ENCODE assay signal across 17 cellular contexts in the genomic region with DNA sequence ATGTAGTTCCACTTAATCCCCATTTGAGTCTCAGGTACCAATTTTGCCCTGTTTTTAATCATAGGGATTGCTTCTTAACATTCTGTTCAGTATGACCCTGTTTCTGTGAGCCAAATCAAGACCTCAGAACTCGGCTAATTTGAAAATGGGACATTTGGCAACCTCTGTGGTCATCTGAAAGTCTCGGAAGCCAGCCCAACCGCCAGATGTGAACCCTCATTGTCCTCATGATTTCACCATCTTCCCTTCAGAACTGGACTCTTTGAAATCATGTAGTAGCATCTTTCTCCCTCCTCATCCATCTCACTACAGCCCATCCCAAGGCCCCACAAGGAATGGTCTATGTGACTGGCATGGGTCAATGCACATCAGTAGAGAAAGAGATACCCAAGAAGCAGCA.
A peak's percentile ranks its signal among the peaks of the same experiment; 100 is the strongest.
DNase-seq lines count a peak whose midpoint lies in the region; ATAC-seq and TF ChIP-seq lines count a peak whose summit lies in the region.
"Had no signal": no experiment of that assay in that cellular context is flagged by ENCODE, and none has a peak within 500 bp of the region (broad histone marks: within the 10 kb centered on the region; RNA-seq: fewer than 3 reads in every experiment).

No MANE protein-coding gene starts in this region.

- TF ChIP-seq CTCF in AG09319 (IDR thresholded peaks at IDR 0.05; ENCODE audit: low read depth, low read length) (no peak), sigmoid colon (IDR thresholded peaks at IDR 0.05) (no peak)

- peaks cover 11% of the 10 kb centered on the region for H3K27me3 Mint-ChIP-seq in activated CD8-positive, alpha-beta T cell treated with anti-CD3 and anti-CD28 coated beads, Interleukin-2, amount 10 ng/mL, durations not matched to agents 7 days and 5 days (ENCODE audit: low read depth)

- WGBS in sigmoid colon, 2 donors, result 71 to 84% methylated on average over 3 of the region's 3 CpGs

- no peak overlapping the region for H3K4me3 Mint-ChIP-seq in activated CD8-positive, alpha-beta T cell treated with anti-CD3 and anti-CD28 coated beads, Interleukin-2, amount 10 ng/mL, durations not matched to agents 7 days and 5 days
- H3K4me3 Mint-ChIP-seq: mesothelial cell of epicardium had no signal

- no peaks in the 10 kb centered on the region for H3K9me3 ChIP-seq in sigmoid colon
- H3K9me3 ChIP-seq: neutrophil, upper lobe of left lung had no signal

- DNase-seq in AG09319 (ENCODE audit: extremely low read depth, low read depth) (peak; percentile 64), amniotic epithelial cell (ENCODE audit: low read depth) (peak; percentile 27), left cardiac atrium (peak; percentile 61), sigmoid colon (peak; percentile 85), NCI-H1417 treated with DMSO at 0.1 percent for 48 hours (lab: John Stamatoyannopoulos, UW) (no peak)
- DNase-seq in activated CD8-positive, alpha-beta T cell treated with anti-CD3 and anti-CD28 coated beads, Interleukin-2, amount 10 ng/mL, durations not matched to agents 7 days and 5 days, result no peak
- DNase-seq: activated naive CD4-positive, alpha-beta T cell treated with anti-CD3 and anti-CD28 coated beads, Interleukin-2, amount 50 U/mL, for 16 hours; activated T-cell treated with anti-CD3 and anti-CD28 coated beads, Interleukin-2, amount 50 U/mL, for 1 hour; effector CD8-positive, alpha-beta T cell; NCI-H345; stimulated activated CD4-positive, alpha-beta T cell treated with anti-CD3 and anti-CD28 coated beads, Interleukin-4, amount 100 ng/mL, for 4 hours; T1000 had no signal

- H3K9me3 Mint-ChIP-seq in activated CD8-positive, alpha-beta T cell treated with anti-CD3 and anti-CD28 coated beads, Interleukin-2, amount 10 ng/mL, durations not matched to agents 7 days and 5 days (ENCODE audit: insufficient read depth), result no peaks in the 10 kb centered on the region

- TF ChIP-seq EP300 in sigmoid colon (IDR thresholded peaks at IDR 0.05), result no peak

- H3K36me3 ChIP-seq in sigmoid colon, result no peaks in the 10 kb centered on the region
- H3K36me3 ChIP-seq: neutrophil, upper lobe of left lung had no signal

- CTCF ChIA-PET in activated CD8-positive, alpha-beta T cell treated with anti-CD3 and anti-CD28 coated beads, Interleukin-2, amount 10 ng/mL, durations not matched to agents 7 days and 5 days (lab: Charles Lee), result no interaction called here

- H3K4me3 ChIP-seq in sigmoid colon, result no peak overlapping the region
- H3K4me3 ChIP-seq: upper lobe of left lung had no signal

- H3K4me1 ChIP-seq in sigmoid colon, result peaks cover 0 to 15% (median 12%) of the 10 kb centered on the region in 4 donors

- ATAC-seq in left cardiac atrium (peak; percentile 30 to 57), GM18520 (IDR thresholded peaks at IDR 0.05; ENCODE audit: unreplicated experiment) (no peak), HG03025 (IDR thresholded peaks at IDR 0.05; ENCODE audit: low FRiP score, unreplicated experiment) (no peak)
- ATAC-seq in activated CD8-positive, alpha-beta T cell treated with anti-CD3 and anti-CD28 coated beads, Interleukin-2, amount 10 ng/mL, durations not matched to agents 7 days and 5 days, result no peak

- H3K27me3 ChIP-seq in sigmoid colon, result no peaks in the 10 kb centered on the region
- H3K27me3 ChIP-seq: upper lobe of left lung had no signal

- no peaks in the 10 kb centered on the region for H3K4me1 Mint-ChIP-seq in activated CD8-positive, alpha-beta T cell treated with anti-CD3 and anti-CD28 coated beads, Interleukin-2, amount 10 ng/mL, durations not matched to agents 7 days and 5 days (ENCODE audit: low read depth)

- H3K27ac Mint-ChIP-seq in activated CD8-positive, alpha-beta T cell treated with anti-CD3 and anti-CD28 coated beads, Interleukin-2, amount 10 ng/mL, durations not matched to agents 7 days and 5 days, result no peak overlapping the region
- H3K27ac Mint-ChIP-seq: mesothelial cell of epicardium had no signal

- no peaks in the 10 kb centered on the region for H3K36me3 Mint-ChIP-seq in activated CD8-positive, alpha-beta T cell treated with anti-CD3 and anti-CD28 coated beads, Interleukin-2, amount 10 ng/mL, durations not matched to agents 7 days and 5 days (ENCODE audit: low read depth)
- H3K36me3 Mint-ChIP-seq: mesothelial cell of epicardium had no signal

- no peak for TF ChIP-seq POLR2A in sigmoid colon (IDR thresholded peaks at IDR 0.05)

- POLR2A ChIA-PET in activated CD8-positive, alpha-beta T cell treated with anti-CD3 and anti-CD28 coated beads, Interleukin-2, amount 10 ng/mL, durations not matched to agents 7 days and 5 days (lab: Charles Lee), result no interaction called here

- intact Hi-C loops in left cardiac atrium (cut with DNase I) (no loop called here), sigmoid colon (cut with DNase I) (no loop called here)

- H3K27ac ChIP-seq in sigmoid colon, result peak overlapping the region in 3 of 4 donors; percentile 31 to 44 (median 41)
- H3K27ac ChIP-seq: neutrophil had no signal

Comparison
In these comparisons a context has a peak if more than half of its experiments do, and no peak if none do; other contexts are left out.
1. DNase-seq: peak in AG09319 (single experiment), amniotic epithelial cell (single experiment), left cardiac atrium (single experiment) and sigmoid colon (single experiment); none in NCI-H1417 treated with DMSO at 0.1 percent for 48 hours (single experiment) and activated CD8-positive, alpha-beta T cell treated with anti-CD3 and anti-CD28 coated beads, Interleukin-2, amount 10 ng/mL, durations not matched to agents 7 days and 5 days (single experiment).
2. ATAC-seq: peak in left cardiac atrium (2 of 2); none in GM18520 (single experiment), HG03025 (single experiment) and activated CD8-positive, alpha-beta T cell treated with anti-CD3 and anti-CD28 coated beads, Interleukin-2, amount 10 ng/mL, durations not matched to agents 7 days and 5 days (single experiment).